ENCODE assay signal across 15 cellular contexts in the genomic region with DNA sequence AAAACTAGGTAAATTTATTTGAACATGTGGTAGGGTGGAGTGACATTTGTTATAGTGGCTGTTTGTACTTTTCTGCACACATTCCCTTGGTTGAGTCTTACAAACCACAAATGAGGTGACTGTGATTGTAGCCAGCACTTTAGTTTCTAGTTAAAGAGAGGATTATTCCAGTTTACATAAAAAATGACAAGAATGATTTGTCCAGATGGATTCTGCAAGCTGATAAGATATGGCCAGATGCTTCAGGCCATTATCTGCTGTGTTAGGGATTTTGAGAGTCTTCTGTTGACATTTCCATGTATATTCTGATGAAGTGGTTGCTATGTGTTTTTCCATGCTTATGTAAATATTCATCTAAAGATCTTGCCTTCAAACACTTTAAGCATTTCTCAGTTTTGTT. TPM values are rescaled to one million over a fixed set of nuclear protein-coding genes. Genes with fewer than 3 reads are reported as not detected.
DNase-seq lines count a peak whose midpoint lies in the region; ATAC-seq and TF ChIP-seq lines count a peak whose summit lies in the region.
"Had no signal": no experiment of that assay in that cellular context is flagged by ENCODE, and none has a peak within 500 bp of the region (broad histone marks: within the 10 kb centered on the region; RNA-seq: fewer than 3 reads in every experiment).

No MANE protein-coding gene starts in this region.

- peaks cover 30% of the 10 kb centered on the region for H3K4me1 ChIP-seq in Panc1 (ENCODE audit: control insufficient read depth, insufficient read depth, low read length)
- no peaks in the 10 kb centered on the region for H3K4me1 ChIP-seq in left ventricle myocardium inferior

- in situ Hi-C loops in Panc1 (cut with HindIII; ENCODE audit: low pct_unique_long_range_greater_than_20kb, low sequenced_read_pairs), result no loop called here

- TF ChIP-seq CTCF in Panc1 (IDR thresholded peaks at IDR 0.05) (no peak), left ventricle myocardium inferior (IDR thresholded peaks at IDR 0.05; ENCODE audit: borderline replicate concordance) (no peak)

- intact Hi-C loops in Panc1 (cut with micrococcal nuclease; ENCODE audit: unreplicated experiment) (no loop called here), left ventricle myocardium inferior (cut with micrococcal nuclease) (no loop called here)

- POLR2A ChIA-PET in Panc1 (lab: Charles Lee), result no interaction called here

- DNase-seq in AG20443 (ENCODE audit: low spot score) (peak; percentile 13), H4 (ENCODE audit: low spot score) (peak; percentile 82), Panc1 (ENCODE audit: low read depth, low spot score) (no peak), iris pigment epithelial cell (ENCODE audit: low read depth) (peak; percentile 71), left ventricle myocardium inferior (no peak), retina (no peak), germinal center (ENCODE audit: low spot score) (no peak)
- DNase-seq: activated CD4-positive, alpha-beta T cell treated with anti-CD3 and anti-CD28 coated beads for 4 hours; foreskin melanocyte; Karpas-422; NCI-H1930; stimulated activated naive CD8-positive, alpha-beta T cell treated with anti-CD3 and anti-CD28 coated beads, Interleukin-15, amount 100 ng/mL, for 72 hours had no signal

- H3K9me3 ChIP-seq in Panc1 (ENCODE audit: control insufficient read depth, insufficient read depth, low read depth, low read length) (no peaks in the 10 kb centered on the region), left ventricle myocardium inferior (replicated peaks) (no peaks in the 10 kb centered on the region)
- H3K9me3 ChIP-seq: ascending aorta had no signal

- no TSS peak for BruUV-seq in Panc1 (replicated peaks; lab: Mats Ljungman, UMichigan)

- no peaks in the 10 kb centered on the region for H3K36me3 ChIP-seq in Panc1 (ENCODE audit: control insufficient read depth, insufficient read depth, low read length)
- no peaks in the 10 kb centered on the region for H3K36me3 ChIP-seq in left ventricle myocardium inferior
- H3K36me3 ChIP-seq: ascending aorta had no signal

- CTCF ChIA-PET in Panc1 (lab: Charles Lee), result no interaction called here

- ATAC-seq in Panc1, result peak; percentile 43; the same call in 1 of the 2 replicates
- ATAC-seq in HG02623 (IDR thresholded peaks at IDR 0.05; ENCODE audit: unreplicated experiment), result no peak
- ATAC-seq: stimulated activated naive CD8-positive, alpha-beta T cell treated with anti-CD3 and anti-CD28 coated beads, Interleukin-15, amount 100 ng/mL, for 72 hours had no signal

- H3K27ac ChIP-seq in Panc1 (ENCODE audit: low read length) (peak overlapping the region; percentile 91; the same call in 1 of the 2 replicates), left ventricle myocardium inferior (replicated peaks) (no peak overlapping the region)
- H3K27ac ChIP-seq: ascending aorta, PC-9 had no signal

- no peaks in the 10 kb centered on the region for H3K27me3 ChIP-seq in Panc1 (ENCODE audit: control insufficient read depth, insufficient read depth, low read length)
- no peaks in the 10 kb centered on the region for H3K27me3 ChIP-seq in left ventricle myocardium inferior (ENCODE audit: low read depth)
- H3K27me3 ChIP-seq: ascending aorta had no signal

- no peak overlapping the region for H3K4me3 ChIP-seq in Panc1 (ENCODE audit: low read depth in 2 of 2, low read length in 2 of 2)
- H3K4me3 ChIP-seq in left ventricle myocardium inferior, result no peak overlapping the region
- H3K4me3 ChIP-seq: ascending aorta, PC-9 had no signal

RNA-seq across cellular contexts. Expression of a gene that starts 31.0 kb away (rescaled TPM):
- total RNA-seq in H4 (2014; rRNA removed; shearing (Covaris generic)), result 121 and 144 TPM in 2 replicates
- 114 TPM for total RNA-seq in Panc1 (2021; ENCODE audit: unreplicated experiment)
- polyA plus RNA-seq in Panc1 (2012; ENCODE audit: insufficient read length), result 40.8 TPM
- 8.2 TPM for total RNA-seq in left ventricle myocardium inferior

Comparison
In these comparisons a context has a peak if more than half of its experiments do, and no peak if none do; other contexts are left out.
1. DNase-seq: peak in AG20443 (single experiment), H4 (single experiment) and iris pigment epithelial cell (single experiment); none in Panc1 (single experiment), left ventricle myocardium inferior (single experiment), retina (single experiment) and germinal center (single experiment).
2. RNA of a gene that starts 31.0 kb away (total RNA-seq): 121 to 144 TPM in H4 and 114 TPM in Panc1 (single experiment); 8.2 TPM in left ventricle myocardium inferior (single experiment); every median in the first group is over 10 times any median in the second.